In the genomic region with DNA sequence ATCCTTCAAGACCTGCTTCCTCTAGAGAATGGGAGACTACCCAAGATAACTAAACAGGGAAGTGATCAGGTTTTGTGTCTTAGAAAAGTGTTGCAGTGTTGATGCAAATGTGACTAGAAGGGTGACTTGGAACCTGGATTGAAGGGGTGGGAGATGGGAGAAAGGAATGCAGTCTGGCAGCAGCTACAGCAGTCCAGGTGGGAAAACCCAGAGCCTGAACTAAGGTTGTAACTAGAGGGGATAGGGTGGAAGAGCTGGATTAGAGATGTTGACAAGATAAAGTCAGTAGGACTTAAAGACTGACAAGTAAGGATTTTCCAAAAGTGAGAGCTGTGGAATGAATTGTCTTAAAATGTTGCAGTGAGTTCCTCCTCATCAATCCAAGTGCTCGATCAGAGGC, we compare ENCODE assay signal across 2 cellular contexts.
TF ChIP-seq lines count a peak whose summit lies in the region.

No MANE protein-coding gene starts in this region.

TF ChIP-seq in GM23338, 12 proteins besides CTCF, POLR2A, EP300 and RAD21 (continues in another document):
- TF ChIP-seq STAT1 (IDR thresholded peaks at IDR 0.05; ENCODE audit: unreplicated experiment), result no peak
- TF ChIP-seq EZH2 (IDR thresholded peaks at IDR 0.05; ENCODE audit: low read depth, unreplicated experiment), result no peak
- TF ChIP-seq REST (IDR thresholded peaks at IDR 0.05; ENCODE audit: unreplicated experiment), result no peak
- TF ChIP-seq ETS1 (IDR thresholded peaks at IDR 0.05), result no peak
- TF ChIP-seq NANOG (IDR thresholded peaks at IDR 0.05; ENCODE audit: borderline replicate concordance), result no peak
- TF ChIP-seq ZNF331 (CRISPR knock-in tag; IDR thresholded peaks at IDR 0.05; ENCODE audit: low read depth), result no peak
- no peak for TF ChIP-seq EZH2phosphoT487 (IDR thresholded peaks at IDR 0.05; ENCODE audit: unreplicated experiment)
- no peak for TF ChIP-seq ZNF114 (CRISPR knock-in tag; IDR thresholded peaks at IDR 0.05)
- no peak for TF ChIP-seq POLR2AphosphoS5 (IDR thresholded peaks at IDR 0.05; ENCODE audit: low read depth)
- TF ChIP-seq, protein P1, sequence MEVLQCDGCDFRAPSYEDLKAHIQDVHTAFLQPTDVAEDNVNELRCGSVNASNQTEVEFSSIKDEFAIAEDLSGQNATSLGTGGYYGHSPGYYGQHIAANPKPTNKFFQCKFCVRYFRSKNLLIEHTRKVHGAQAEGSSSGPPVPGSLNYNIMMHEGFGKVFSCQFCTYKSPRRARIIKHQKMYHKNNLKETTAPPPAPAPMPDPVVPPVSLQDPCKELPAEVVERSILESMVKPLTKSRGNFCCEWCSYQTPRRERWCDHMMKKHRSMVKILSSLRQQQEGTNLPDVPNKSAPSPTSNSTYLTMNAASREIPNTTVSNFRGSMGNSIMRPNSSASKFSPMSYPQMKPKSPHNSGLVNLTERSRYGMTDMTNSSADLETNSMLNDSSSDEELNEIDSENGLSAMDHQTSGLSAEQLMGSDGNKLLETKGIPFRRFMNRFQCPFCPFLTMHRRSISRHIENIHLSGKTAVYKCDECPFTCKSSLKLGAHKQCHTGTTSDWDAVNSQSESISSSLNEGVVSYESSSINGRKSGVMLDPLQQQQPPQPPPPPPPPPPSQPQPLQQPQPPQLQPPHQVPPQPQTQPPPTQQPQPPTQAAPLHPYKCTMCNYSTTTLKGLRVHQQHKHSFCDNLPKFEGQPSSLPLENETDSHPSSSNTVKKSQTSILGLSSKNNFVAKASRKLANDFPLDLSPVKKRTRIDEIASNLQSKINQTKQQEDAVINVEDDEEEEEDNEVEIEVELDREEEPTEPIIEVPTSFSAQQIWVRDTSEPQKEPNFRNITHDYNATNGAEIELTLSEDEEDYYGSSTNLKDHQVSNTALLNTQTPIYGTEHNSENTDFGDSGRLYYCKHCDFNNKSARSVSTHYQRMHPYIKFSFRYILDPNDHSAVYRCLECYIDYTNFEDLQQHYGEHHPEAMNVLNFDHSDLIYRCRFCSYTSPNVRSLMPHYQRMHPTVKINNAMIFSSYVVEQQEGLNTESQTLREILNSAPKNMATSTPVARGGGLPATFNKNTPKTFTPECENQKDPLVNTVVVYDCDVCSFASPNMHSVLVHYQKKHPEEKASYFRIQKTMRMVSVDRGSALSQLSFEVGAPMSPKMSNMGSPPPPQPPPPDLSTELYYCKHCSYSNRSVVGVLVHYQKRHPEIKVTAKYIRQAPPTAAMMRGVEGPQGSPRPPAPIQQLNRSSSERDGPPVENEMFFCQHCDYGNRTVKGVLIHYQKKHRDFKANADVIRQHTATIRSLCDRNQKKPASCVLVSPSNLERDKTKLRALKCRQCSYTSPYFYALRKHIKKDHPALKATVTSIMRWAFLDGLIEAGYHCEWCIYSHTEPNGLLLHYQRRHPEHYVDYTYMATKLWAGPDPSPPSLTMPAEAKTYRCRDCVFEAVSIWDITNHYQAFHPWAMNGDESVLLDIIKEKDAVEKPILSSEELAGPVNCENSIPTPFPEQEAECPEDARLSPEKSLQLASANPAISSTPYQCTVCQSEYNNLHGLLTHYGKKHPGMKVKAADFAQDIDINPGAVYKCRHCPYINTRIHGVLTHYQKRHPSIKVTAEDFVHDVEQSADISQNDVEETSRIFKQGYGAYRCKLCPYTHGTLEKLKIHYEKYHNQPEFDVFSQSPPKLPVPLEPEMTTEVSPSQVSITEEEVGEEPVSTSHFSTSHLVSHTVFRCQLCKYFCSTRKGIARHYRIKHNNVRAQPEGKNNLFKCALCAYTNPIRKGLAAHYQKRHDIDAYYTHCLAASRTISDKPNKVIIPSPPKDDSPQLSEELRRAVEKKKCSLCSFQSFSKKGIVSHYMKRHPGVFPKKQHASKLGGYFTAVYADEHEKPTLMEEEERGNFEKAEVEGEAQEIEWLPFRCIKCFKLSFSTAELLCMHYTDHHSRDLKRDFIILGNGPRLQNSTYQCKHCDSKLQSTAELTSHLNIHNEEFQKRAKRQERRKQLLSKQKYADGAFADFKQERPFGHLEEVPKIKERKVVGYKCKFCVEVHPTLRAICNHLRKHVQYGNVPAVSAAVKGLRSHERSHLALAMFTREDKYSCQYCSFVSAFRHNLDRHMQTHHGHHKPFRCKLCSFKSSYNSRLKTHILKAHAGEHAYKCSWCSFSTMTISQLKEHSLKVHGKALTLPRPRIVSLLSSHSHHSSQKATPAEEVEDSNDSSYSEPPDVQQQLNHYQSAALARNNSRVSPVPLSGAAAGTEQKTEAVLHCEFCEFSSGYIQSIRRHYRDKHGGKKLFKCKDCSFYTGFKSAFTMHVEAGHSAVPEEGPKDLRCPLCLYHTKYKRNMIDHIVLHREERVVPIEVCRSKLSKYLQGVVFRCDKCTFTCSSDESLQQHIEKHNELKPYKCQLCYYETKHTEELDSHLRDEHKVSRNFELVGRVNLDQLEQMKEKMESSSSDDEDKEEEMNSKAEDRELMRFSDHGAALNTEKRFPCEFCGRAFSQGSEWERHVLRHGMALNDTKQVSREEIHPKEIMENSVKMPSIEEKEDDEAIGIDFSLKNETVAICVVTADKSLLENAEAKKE (CRISPR knock-in tag; IDR thresholded peaks at IDR 0.05), result no peak

TF ChIP-seq in IMR-90, 13 proteins besides CTCF, POLR2A, EP300 and RAD21:
- TF ChIP-seq CHD1 (IDR thresholded peaks at IDR 0.05; ENCODE audit: low read depth, low read length), result no peak
- TF ChIP-seq BHLHE40 (IDR thresholded peaks at IDR 0.05; ENCODE audit: low read depth, low read length), result no peak
- no peak for TF ChIP-seq MAZ (IDR thresholded peaks at IDR 0.05; ENCODE audit: borderline replicate concordance, low read depth, low read length)
- no peak for TF ChIP-seq RCOR1 (IDR thresholded peaks at IDR 0.05; ENCODE audit: insufficient replicate concordance, low read length)
- TF ChIP-seq, protein P2, sequence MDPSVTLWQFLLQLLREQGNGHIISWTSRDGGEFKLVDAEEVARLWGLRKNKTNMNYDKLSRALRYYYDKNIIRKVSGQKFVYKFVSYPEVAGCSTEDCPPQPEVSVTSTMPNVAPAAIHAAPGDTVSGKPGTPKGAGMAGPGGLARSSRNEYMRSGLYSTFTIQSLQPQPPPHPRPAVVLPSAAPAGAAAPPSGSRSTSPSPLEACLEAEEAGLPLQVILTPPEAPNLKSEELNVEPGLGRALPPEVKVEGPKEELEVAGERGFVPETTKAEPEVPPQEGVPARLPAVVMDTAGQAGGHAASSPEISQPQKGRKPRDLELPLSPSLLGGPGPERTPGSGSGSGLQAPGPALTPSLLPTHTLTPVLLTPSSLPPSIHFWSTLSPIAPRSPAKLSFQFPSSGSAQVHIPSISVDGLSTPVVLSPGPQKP (IDR thresholded peaks at IDR 0.05; ENCODE audit: borderline replicate concordance, low read depth, low read length), result no peak
- no peak for TF ChIP-seq MXI1 (IDR thresholded peaks at IDR 0.05; ENCODE audit: borderline replicate concordance, low read depth, low read length)
- no peak for TF ChIP-seq NFE2L2 (IDR thresholded peaks at IDR 0.05; ENCODE audit: low read depth, low read length)
- TF ChIP-seq, protein P3, sequence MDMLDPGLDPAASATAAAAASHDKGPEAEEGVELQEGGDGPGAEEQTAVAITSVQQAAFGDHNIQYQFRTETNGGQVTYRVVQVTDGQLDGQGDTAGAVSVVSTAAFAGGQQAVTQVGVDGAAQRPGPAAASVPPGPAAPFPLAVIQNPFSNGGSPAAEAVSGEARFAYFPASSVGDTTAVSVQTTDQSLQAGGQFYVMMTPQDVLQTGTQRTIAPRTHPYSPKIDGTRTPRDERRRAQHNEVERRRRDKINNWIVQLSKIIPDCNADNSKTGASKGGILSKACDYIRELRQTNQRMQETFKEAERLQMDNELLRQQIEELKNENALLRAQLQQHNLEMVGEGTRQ (IDR thresholded peaks at IDR 0.05; ENCODE audit: low read depth, low read length), result no peak
- no peak for TF ChIP-seq FOS (IDR thresholded peaks at IDR 0.05; ENCODE audit: low read depth, low read length)
- TF ChIP-seq CEBPB (IDR thresholded peaks at IDR 0.05; ENCODE audit: low read depth, low read length), result no peak
- no peak for TF ChIP-seq MAFK (IDR thresholded peaks at IDR 0.05; ENCODE audit: low read depth, low read length)
- no peak for TF ChIP-seq RFX5 (IDR thresholded peaks at IDR 0.05; ENCODE audit: low read depth, low read length)
